Comparison of ENCODE assay signal across 8 cellular contexts in genomic region chrX:1390621-1391369, GRCh38. TPM values are rescaled to one million over a fixed set of nuclear protein-coding genes. Genes with fewer than 3 reads are reported as not detected.
DNase-seq lines count a peak whose midpoint lies in the region; ATAC-seq and TF ChIP-seq lines count a peak whose summit lies in the region.

No MANE protein-coding gene starts in this region.

- peak overlapping the region; percentile 95; the same call in 1 of the 2 replicates for H3K27ac ChIP-seq in GM23248
- H3K27ac ChIP-seq in left ventricle myocardium inferior (replicated peaks) = peak overlapping the region; percentile 100

- H3K4me1 ChIP-seq in GM23248 (ENCODE audit: insufficient read depth) (peaks cover 24% of the 10 kb centered on the region), left ventricle myocardium inferior (peaks cover 73% of the 10 kb centered on the region)

- CTCF ChIA-PET in activated CD8-positive, alpha-beta T cell treated with anti-CD3 and anti-CD28 coated beads, Interleukin-2, amount 10 ng/mL, durations not matched to agents 7 days and 5 days (lab: Charles Lee) = no interaction called here

- peak overlapping the region; percentile 83 for H3K4me2 ChIP-seq in GM23248 (ENCODE audit: unreplicated experiment)

- peak overlapping the region; percentile 92 for H3K4me3 Mint-ChIP-seq in activated CD8-positive, alpha-beta T cell treated with anti-CD3 and anti-CD28 coated beads, Interleukin-2, amount 10 ng/mL, durations not matched to agents 7 days and 5 days

- in situ Hi-C loops in GM23248 (cut with MboI) = no loop called here

- H3K36me3 ChIP-seq in GM23248 (ENCODE audit: low read depth) = peaks cover 17% of the 10 kb centered on the region; the same call in 1 of the 2 replicates
- H3K36me3 ChIP-seq in left ventricle myocardium inferior = peaks cover 56% of the 10 kb centered on the region

- peak overlapping the region; percentile 97 for H3K27ac Mint-ChIP-seq in activated CD8-positive, alpha-beta T cell treated with anti-CD3 and anti-CD28 coated beads, Interleukin-2, amount 10 ng/mL, durations not matched to agents 7 days and 5 days

- H3K9ac ChIP-seq in GM23248 = peak overlapping the region; percentile 98

- no peak overlapping the region for H2AFZ ChIP-seq in GM23248

- WGBS in GM23248 (ENCODE audit: low coverage in 1 of 2, low lambda C conversion rate in 2 of 2, missing lambda C conversion rate in 2 of 2), 2 experiments = 39 to 43% methylated on average over 30 of the region's 30 CpGs

- no peaks in the 10 kb centered on the region for H3K9me3 Mint-ChIP-seq in activated CD8-positive, alpha-beta T cell treated with anti-CD3 and anti-CD28 coated beads, Interleukin-2, amount 10 ng/mL, durations not matched to agents 7 days and 5 days (ENCODE audit: insufficient read depth)

- peak overlapping the region; percentile 93 for H3K4me3 ChIP-seq in GM23248
- peak overlapping the region; percentile 100 for H3K4me3 ChIP-seq in left ventricle myocardium inferior
- H3K4me3 ChIP-seq in skeletal muscle cell (ENCODE audit: low read depth, low read length) = peak overlapping the region; percentile 100

- peaks cover 64% of the 10 kb centered on the region for H3K4me1 Mint-ChIP-seq in activated CD8-positive, alpha-beta T cell treated with anti-CD3 and anti-CD28 coated beads, Interleukin-2, amount 10 ng/mL, durations not matched to agents 7 days and 5 days (ENCODE audit: low read depth)

- no peaks in the 10 kb centered on the region for H3K27me3 ChIP-seq in GM23248 (replicated peaks; ENCODE audit: insufficient read depth)
- no peaks in the 10 kb centered on the region for H3K27me3 ChIP-seq in left ventricle myocardium inferior (ENCODE audit: low read depth)

- DNase-seq in GM23248 (peak; percentile 38), left ventricle myocardium inferior (no peak), skeletal muscle cell (ENCODE audit: low read depth) (no peak), NCI-H2171 (lab: John Stamatoyannopoulos, UW) (no peak), COLO668 (lab: John Stamatoyannopoulos, UW; ENCODE audit: unreplicated experiment) (no peak), SKM-1 treated with dmso at 0.1 percent for 144 hours (lab: John Stamatoyannopoulos, UW; ENCODE audit: unreplicated experiment) (no peak), DMS 273 (lab: John Stamatoyannopoulos, UW; ENCODE audit: unreplicated experiment) (no peak)
- no peak for DNase-seq in activated CD8-positive, alpha-beta T cell treated with anti-CD3 and anti-CD28 coated beads, Interleukin-2, amount 10 ng/mL, durations not matched to agents 7 days and 5 days

- peaks cover 10% of the 10 kb centered on the region; the same call in 1 of the 2 replicates for H3F3A ChIP-seq in GM23248 (ENCODE audit: insufficient read depth)

- no peak for ATAC-seq in activated CD8-positive, alpha-beta T cell treated with anti-CD3 and anti-CD28 coated beads, Interleukin-2, amount 10 ng/mL, durations not matched to agents 7 days and 5 days

- peaks cover 66% of the 10 kb centered on the region for H3K36me3 Mint-ChIP-seq in activated CD8-positive, alpha-beta T cell treated with anti-CD3 and anti-CD28 coated beads, Interleukin-2, amount 10 ng/mL, durations not matched to agents 7 days and 5 days (ENCODE audit: low read depth)

- POLR2A ChIA-PET in activated CD8-positive, alpha-beta T cell treated with anti-CD3 and anti-CD28 coated beads, Interleukin-2, amount 10 ng/mL, durations not matched to agents 7 days and 5 days (lab: Charles Lee) = no interaction called here

- H4K20me1 ChIP-seq in GM23248 (ENCODE audit: insufficient read depth) = peaks cover 15% of the 10 kb centered on the region

- H3K27me3 Mint-ChIP-seq in activated CD8-positive, alpha-beta T cell treated with anti-CD3 and anti-CD28 coated beads, Interleukin-2, amount 10 ng/mL, durations not matched to agents 7 days and 5 days (ENCODE audit: low read depth) = no peaks in the 10 kb centered on the region

- no peak for TF ChIP-seq CTCF in left ventricle myocardium inferior (IDR thresholded peaks at IDR 0.05; ENCODE audit: borderline replicate concordance)

- H3K9me3 ChIP-seq in GM23248 (ENCODE audit: low read depth) (no peaks in the 10 kb centered on the region), left ventricle myocardium inferior (replicated peaks) (no peaks in the 10 kb centered on the region)

- no peaks in the 10 kb centered on the region for H3K9me2 ChIP-seq in GM23248 (ENCODE audit: insufficient read depth)

- intact Hi-C loops in left ventricle myocardium inferior (cut with micrococcal nuclease) = no loop called here

- H3K79me2 ChIP-seq in GM23248 (ENCODE audit: insufficient read depth) = peaks cover 64% of the 10 kb centered on the region

RNA-seq across cellular contexts. Expression of gene SLC25A6, which starts 1.1 kb away (rescaled TPM):
- total RNA-seq in GM23248 (2014; rRNA removed; shearing (Covaris generic)) = 187 and 256 TPM in 2 replicates
- 317 and 336 TPM in 2 replicates for polyA plus RNA-seq in GM23248 (2016; fragmentation: Nextera tagmentation; extraction: Ambion mirVana)
- total RNA-seq in activated CD8-positive, alpha-beta T cell treated with anti-CD3 and anti-CD28 coated beads, Interleukin-2, amount 10 ng/mL, durations not matched to agents 7 days and 5 days = 100 to 1,000 TPM; 273 to 293 TPM
- total RNA-seq in left ventricle myocardium inferior = 158 TPM

RNA-seq across cellular contexts. Expression of gene IL3RA, which starts 54.2 kb away (rescaled TPM):
- not detected in 2 replicates for total RNA-seq in GM23248 (2014; rRNA removed; shearing (Covaris generic))
- 0.13 and 0.30 TPM in 2 replicates for polyA plus RNA-seq in GM23248 (2016; fragmentation: Nextera tagmentation; extraction: Ambion mirVana)
- total RNA-seq in activated CD8-positive, alpha-beta T cell treated with anti-CD3 and anti-CD28 coated beads, Interleukin-2, amount 10 ng/mL, durations not matched to agents 7 days and 5 days = under 1 TPM; 0.60 to 0.61 TPM
- total RNA-seq in left ventricle myocardium inferior = 6.9 TPM
